Comparison of ENCODE assay signal across 31 cellular contexts in the genomic region with DNA sequence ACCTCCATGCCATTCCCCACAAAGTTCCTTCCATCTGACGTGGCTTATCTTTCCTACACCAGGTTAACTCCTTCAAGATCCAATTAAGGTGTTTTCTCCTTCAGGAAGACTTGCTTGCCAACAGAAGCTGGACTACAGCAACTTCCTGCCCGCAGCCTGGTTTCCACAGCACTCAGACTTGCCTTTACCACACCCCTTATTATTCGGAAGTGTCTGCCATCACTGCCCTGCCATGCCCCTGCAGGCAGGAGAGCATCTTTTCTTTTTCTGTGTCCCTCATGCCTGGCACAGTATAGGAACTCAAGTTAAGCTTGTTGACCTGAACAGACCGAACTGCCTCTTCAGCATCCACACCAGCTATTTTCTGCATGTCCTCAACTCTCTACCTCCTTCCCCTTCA.
DNase-seq lines count a peak whose midpoint lies in the region; ATAC-seq and TF ChIP-seq lines count a peak whose summit lies in the region.
"Had no signal": no experiment of that assay in that cellular context is flagged by ENCODE, and none has a peak within 500 bp of the region (broad histone marks: within the 10 kb centered on the region; RNA-seq: fewer than 3 reads in every experiment).

No MANE protein-coding gene starts in this region.

- no peak for ATAC-seq in CD4-positive, CD25-positive, alpha-beta regulatory T cell (ENCODE audit: low read depth in 2 of 2)
- no peak for ATAC-seq in activated T-helper 17 cell treated with anti-CD3 and anti-CD28 coated beads, Interleukin-2, amount 50 U/mL, for 72 hours (replicated peaks)
- ATAC-seq in heart left ventricle (no peak), HG03039 (IDR thresholded peaks at IDR 0.05; ENCODE audit: unreplicated experiment) (no peak)
- ATAC-seq: A549; CD8-positive, alpha-beta T cell; GM12878; GM23338 had no signal

- intact Hi-C loops in heart left ventricle (cut with DNase I): loop anchor here in 1 of 10 donors (10.0 kb wide), 1 partner anchor 66 kb away; no protein-coding TSS in a partner anchor

- no peak for TF ChIP-seq POLR2A in heart left ventricle (IDR thresholded peaks at IDR 0.05)

- peaks cover 3% of the 10 kb centered on the region for H3K36me3 Mint-ChIP-seq in CD4-positive, CD25-positive, alpha-beta regulatory T cell
- H3K36me3 Mint-ChIP-seq in activated T-helper 17 cell treated with anti-CD3 and anti-CD28 coated beads, Interleukin-2, amount 50 U/mL, for 72 hours (ENCODE audit: low read depth): no peaks in the 10 kb centered on the region
- H3K36me3 Mint-ChIP-seq: CD8-positive, alpha-beta T cell had no signal

- H3K36me3 ChIP-seq in CD4-positive, CD25-positive, alpha-beta regulatory T cell (ENCODE audit: control insufficient read depth, insufficient read depth, low read length): no peaks in the 10 kb centered on the region
- H3K36me3 ChIP-seq in heart left ventricle: no peaks in the 10 kb centered on the region
- H3K36me3 ChIP-seq: BLaER1 treated with 17β-estradiol and CSF1 and Interleukin-3, amounts not matched to agents 10 nM and 100 nM; HAP-1; MG63; SJSA1 had no signal

- H3K4me3 Mint-ChIP-seq in CD4-positive, CD25-positive, alpha-beta regulatory T cell: peak overlapping the region; percentile 19 to 78 (median 56)
- H3K4me3 Mint-ChIP-seq in activated T-helper 17 cell treated with anti-CD3 and anti-CD28 coated beads, Interleukin-2, amount 50 U/mL, for 72 hours: no peak overlapping the region
- H3K4me3 Mint-ChIP-seq: CD8-positive, alpha-beta T cell; GM23338; HFFc6 had no signal

- no peak overlapping the region for H3K27ac ChIP-seq in CD4-positive, CD25-positive, alpha-beta regulatory T cell (ENCODE audit: insufficient read depth, low read length, poor library complexity, severe bottlenecking)
- H3K27ac ChIP-seq in heart left ventricle: no peak overlapping the region
- H3K27ac ChIP-seq: A549; BLaER1 treated with 17β-estradiol and CSF1 and Interleukin-3, amounts not matched to agents 10 nM and 100 nM; SJSA1 had no signal

- no peaks in the 10 kb centered on the region for H3K27me3 Mint-ChIP-seq in CD4-positive, CD25-positive, alpha-beta regulatory T cell
- no peaks in the 10 kb centered on the region for H3K27me3 Mint-ChIP-seq in activated T-helper 17 cell treated with anti-CD3 and anti-CD28 coated beads, Interleukin-2, amount 50 U/mL, for 72 hours

- no peak for TF ChIP-seq CTCF in heart left ventricle (IDR thresholded peaks at IDR 0.05)

- H3K9me3 ChIP-seq in CD4-positive, CD25-positive, alpha-beta regulatory T cell (ENCODE audit: control insufficient read depth in 2 of 2, low read length in 2 of 2): no peaks in the 10 kb centered on the region
- no peaks in the 10 kb centered on the region for H3K9me3 ChIP-seq in heart left ventricle
- H3K9me3 ChIP-seq: A549; BLaER1 treated with 17β-estradiol and CSF1 and Interleukin-3, amounts not matched to agents 10 nM and 100 nM; Caco-2; HAP-1; MG63; SJSA1 had no signal

- H3K4me3 ChIP-seq in CD4-positive, CD25-positive, alpha-beta regulatory T cell (ENCODE audit: low read depth, low read length): peak overlapping the region; percentile 30
- H3K4me3 ChIP-seq in heart left ventricle: no peak overlapping the region
- H3K4me3 ChIP-seq: A549; BLaER1 treated with 17β-estradiol and CSF1 and Interleukin-3, amounts not matched to agents 10 nM and 100 nM; GM12878; GM23338; HAP-1; MG63; SJSA1 had no signal

- H3K9me3 Mint-ChIP-seq in CD4-positive, CD25-positive, alpha-beta regulatory T cell: peaks cover 0 to 2% (median 0%) of the 10 kb centered on the region in 7 donors
- no peaks in the 10 kb centered on the region for H3K9me3 Mint-ChIP-seq in activated T-helper 17 cell treated with anti-CD3 and anti-CD28 coated beads, Interleukin-2, amount 50 U/mL, for 72 hours
- H3K9me3 Mint-ChIP-seq: GM23338, HFFc6 had no signal

- 73 to 81% (median 79%) methylated on average over 4 of the region's 4 CpGs for whole genome bisulfite sequencing in heart left ventricle, 4 donors

- peaks cover 10 to 70% (median 59%) of the 10 kb centered on the region in 4 donors for H3K4me1 Mint-ChIP-seq in CD4-positive, CD25-positive, alpha-beta regulatory T cell
- H3K4me1 Mint-ChIP-seq in activated T-helper 17 cell treated with anti-CD3 and anti-CD28 coated beads, Interleukin-2, amount 50 U/mL, for 72 hours: peaks cover 37% of the 10 kb centered on the region

- peaks cover 32% of the 10 kb centered on the region for H3K4me1 ChIP-seq in CD4-positive, CD25-positive, alpha-beta regulatory T cell (ENCODE audit: control insufficient read depth, insufficient read depth, low read length, poor library complexity, severe bottlenecking)
- H3K4me1 ChIP-seq in heart left ventricle: peaks cover 0 to 29% (median 16%) of the 10 kb centered on the region in 12 donors
- H3K4me1 ChIP-seq: HAP-1 had no signal

- peak in 1 of 3 donors; percentile 60 for DNase-seq in CD4-positive, CD25-positive, alpha-beta regulatory T cell
- DNase-seq in NCI-H226 (peak; percentile 36), heart left ventricle (no peak)
- peak; percentile 18 for DNase-seq in stimulated activated CD8-positive, alpha-beta memory T cell treated with anti-CD3 and anti-CD28 coated beads, Interleukin-4, amount 100 ng/mL, for 48 hours
- no peak for DNase-seq in stimulated activated CD4-positive, alpha-beta T cell treated with anti-CD3 and anti-CD28 coated beads, Interleukin-4, amount 100 ng/mL, for 4 hours
- DNase-seq: AML-193; Caco-2; CD8-positive, alpha-beta T cell; DMS 273 treated with DMSO at 0.1 percent for 48 hours; DMS79; EL; GDM1; HFFc6; IMR-90; KG1; MG63; NCI-H1694; NCI-H2029 treated with DMSO at 0.1 percent for 48 hours; NCI-H510A; NCI-H69; NK-92 treated with Interleukin-12 subunit alpha and Interleukin-12 subunit beta, amount 100 ng/mL, for 24 hours; Right ventricle myocardium superior; RPMI8226 had no signal

- no peaks in the 10 kb centered on the region for H3K27me3 ChIP-seq in CD4-positive, CD25-positive, alpha-beta regulatory T cell (ENCODE audit: control insufficient read depth, insufficient read depth, low read length)
- no peaks in the 10 kb centered on the region for H3K27me3 ChIP-seq in heart left ventricle
- H3K27me3 ChIP-seq: BLaER1 treated with 17β-estradiol and CSF1 and Interleukin-3, amounts not matched to agents 10 nM and 100 nM; MG63; SJSA1 had no signal

- H3K27ac Mint-ChIP-seq in CD4-positive, CD25-positive, alpha-beta regulatory T cell: peak overlapping the region; percentile 22 to 96 (median 83)
- H3K27ac Mint-ChIP-seq in activated T-helper 17 cell treated with anti-CD3 and anti-CD28 coated beads, Interleukin-2, amount 50 U/mL, for 72 hours: peak overlapping the region; percentile 25
- H3K27ac Mint-ChIP-seq: CD8-positive, alpha-beta T cell; GM23338; HFFc6 had no signal

Comparison
In these comparisons a context has a peak if more than half of its experiments do, and no peak if none do; other contexts are left out.
1. DNase-seq: peak in NCI-H226 (single experiment) and stimulated activated CD8-positive, alpha-beta memory T cell treated with anti-CD3 and anti-CD28 coated beads, Interleukin-4, amount 100 ng/mL, for 48 hours (single experiment); none in heart left ventricle (0 of 5) and stimulated activated CD4-positive, alpha-beta T cell treated with anti-CD3 and anti-CD28 coated beads, Interleukin-4, amount 100 ng/mL, for 4 hours (0 of 2).